29 cellular contexts compared by ENCODE assay signal in the genomic region with DNA sequence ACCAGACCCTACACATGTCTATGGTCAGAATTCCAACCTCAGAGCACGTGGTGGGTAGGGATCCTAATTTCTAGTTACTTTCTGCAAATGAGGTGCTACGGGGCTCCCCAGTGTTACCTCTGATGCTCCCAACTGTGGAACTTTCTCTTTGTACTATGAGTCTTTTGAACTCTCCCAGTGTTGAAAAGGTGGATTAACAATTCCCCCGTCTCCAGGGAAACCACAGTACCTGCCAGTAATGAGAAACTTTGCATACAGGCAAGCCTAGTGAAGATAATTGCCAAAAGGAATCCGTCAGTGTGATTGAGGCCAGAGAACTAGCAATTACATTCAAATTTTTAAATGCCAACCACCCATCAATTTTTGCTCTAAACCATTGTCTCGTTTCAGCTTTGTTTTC.
"Had no signal": no experiment of that assay in that cellular context is flagged by ENCODE, and none has a peak within 500 bp of the region (broad histone marks: within the 10 kb centered on the region; RNA-seq: fewer than 3 reads in every experiment).

No MANE protein-coding gene starts in this region.

- H3K9me3 Mint-ChIP-seq: activated CD8-positive, alpha-beta T cell treated with anti-CD3 and anti-CD28 coated beads for 36 hours; activated naive CD4-positive, alpha-beta T cell treated with anti-CD3 and anti-CD28 coated beads, Interleukin-2, amount 50 U/mL, for 24 hours; activated T-helper 1 cell treated with anti-CD3 and anti-CD28 coated beads, Interleukin-12 subunit alpha, Interleukin-12 subunit beta, Interleukin-2, Interleukin-4 antibody, amounts not matched to agents 30 ng/mL and 10 ng/mL and 1 ng/mL, durations not matched to agents 14 hours and 24 hours and 36 hours; endodermal cell; immature natural killer cell; natural killer cell treated with Interleukin-12 subunit alpha and Interleukin-12 subunit beta and Interleukin-15 and Interleukin-18, amount 100 ng/mL, for 72 hours; stimulated activated effector memory CD8-positive, alpha-beta T cell treated with anti-CD3 and anti-CD28 coated beads, Interleukin-12 subunit alpha, Interleukin-12 subunit beta, amount 100 ng/mL, for 72 hours; stimulated activated naive CD8-positive, alpha-beta T cell treated with anti-CD3 and anti-CD28 coated beads, Interleukin-15, amount 100 ng/mL, for 72 hours; T-helper 2 cell treated with Interferon-gamma antibody and Interleukin-4, amounts not matched to agents 5 μg/mL and 100 μg/mL, for 36 hours had no signal

- ATAC-seq: activated CD8-positive, alpha-beta memory T cell treated with anti-CD3 and anti-CD28 coated beads, Interleukin-2, amount 10 ng/mL, durations not matched to agents 7 days and 5 days; activated CD8-positive, alpha-beta T cell treated with anti-CD3 and anti-CD28 coated beads for 36 hours; body of pancreas; heart right ventricle; natural killer cell treated with Interleukin-12 subunit alpha and Interleukin-12 subunit beta and Interleukin-15 and Interleukin-18, amount 100 ng/mL, for 72 hours; sciatic nerve; stimulated activated effector memory CD8-positive, alpha-beta T cell treated with anti-CD3 and anti-CD28 coated beads, Interleukin-12 subunit alpha, Interleukin-12 subunit beta, amount 100 ng/mL, for 72 hours; stimulated activated naive CD8-positive, alpha-beta T cell treated with anti-CD3 and anti-CD28 coated beads, Interleukin-15, amount 100 ng/mL, for 72 hours had no signal

- H3K36me3 ChIP-seq: cardiac muscle cell had no signal

- H3K4me3 ChIP-seq: body of pancreas, cardiac muscle cell, heart right ventricle, left ventricle myocardium inferior, tibial artery had no signal

- DNase-seq: activated CD4-positive, alpha-beta T cell treated with anti-CD3 and anti-CD28 coated beads, Interleukin-2, amount 10 ng/mL, durations not matched to agents 7 days and 5 days; activated CD4-positive, CD25-positive, alpha-beta regulatory T cell treated with anti-CD3 and anti-CD28 coated beads, Interleukin-2, amount 50 U/mL, for 72 hours; activated CD8-positive, alpha-beta memory T cell treated with anti-CD3 and anti-CD28 coated beads, Interleukin-2, amount 10 ng/mL, durations not matched to agents 7 days and 5 days; activated CD8-positive, alpha-beta T cell treated with anti-CD3 and anti-CD28 coated beads for 36 hours; activated gamma-delta T cell treated with Interleukin-2 at 50 U/mL for 16 hours; activated T-cell treated with anti-CD3 and anti-CD28 coated beads for 4 hours; anterior cingulate cortex; body of pancreas; cortex of kidney; endodermal cell; heart right ventricle; immature natural killer cell; kidney glomerular epithelial cell; left ventricle myocardium inferior; nucleus accumbens; posterior cingulate gyrus; small intestine; stimulated activated CD4-positive, alpha-beta T cell treated with anti-CD3 and anti-CD28 coated beads, Interleukin-2, amount 100 ng/mL, for 24 hours; stimulated activated naive CD8-positive, alpha-beta T cell treated with anti-CD3 and anti-CD28 coated beads, Interleukin-15, amount 100 ng/mL, for 72 hours; tibial artery had no signal

- H3K27me3 Mint-ChIP-seq: activated CD4-positive, alpha-beta T cell treated with anti-CD3 and anti-CD28 coated beads, Interleukin-2, amount 10 ng/mL, durations not matched to agents 7 days and 5 days; activated CD8-positive, alpha-beta memory T cell treated with anti-CD3 and anti-CD28 coated beads, Interleukin-2, amount 10 ng/mL, durations not matched to agents 7 days and 5 days; activated CD8-positive, alpha-beta T cell treated with anti-CD3 and anti-CD28 coated beads for 36 hours; activated naive CD4-positive, alpha-beta T cell treated with anti-CD3 and anti-CD28 coated beads, Interleukin-2, amount 50 U/mL, for 24 hours; natural killer cell treated with Interleukin-12 subunit alpha and Interleukin-12 subunit beta and Interleukin-15 and Interleukin-18, amount 100 ng/mL, for 72 hours; stimulated activated naive CD8-positive, alpha-beta T cell treated with anti-CD3 and anti-CD28 coated beads, Interleukin-15, amount 100 ng/mL, for 72 hours had no signal

- H3K27ac Mint-ChIP-seq: activated CD4-positive, alpha-beta T cell treated with anti-CD3 and anti-CD28 coated beads, Interleukin-2, amount 10 ng/mL, durations not matched to agents 7 days and 5 days; activated CD8-positive, alpha-beta memory T cell treated with anti-CD3 and anti-CD28 coated beads, Interleukin-2, amount 10 ng/mL, durations not matched to agents 7 days and 5 days; activated CD8-positive, alpha-beta T cell treated with anti-CD3 and anti-CD28 coated beads for 36 hours; activated naive CD4-positive, alpha-beta T cell treated with anti-CD3 and anti-CD28 coated beads, Interleukin-2, amount 50 U/mL, for 24 hours; activated T-helper 1 cell treated with anti-CD3 and anti-CD28 coated beads, Interleukin-12 subunit alpha, Interleukin-12 subunit beta, Interleukin-2, Interleukin-4 antibody, amounts not matched to agents 30 ng/mL and 10 ng/mL and 1 ng/mL, durations not matched to agents 14 hours and 24 hours and 36 hours; endodermal cell; immature natural killer cell; mesothelial cell of epicardium; stimulated activated effector memory CD8-positive, alpha-beta T cell treated with anti-CD3 and anti-CD28 coated beads, Interleukin-12 subunit alpha, Interleukin-12 subunit beta, amount 100 ng/mL, for 72 hours; stimulated activated naive CD8-positive, alpha-beta T cell treated with anti-CD3 and anti-CD28 coated beads, Interleukin-15, amount 100 ng/mL, for 72 hours; T-helper 2 cell treated with Interferon-gamma antibody and Interleukin-4, amounts not matched to agents 5 μg/mL and 100 μg/mL, for 36 hours had no signal

- H3K27ac ChIP-seq: body of pancreas, cardiac muscle cell, heart right ventricle, left ventricle myocardium inferior, tibial artery, VCaP had no signal

- H3K9me3 ChIP-seq: body of pancreas, tibial artery had no signal

- H3K4me3 Mint-ChIP-seq: activated CD4-positive, alpha-beta T cell treated with anti-CD3 and anti-CD28 coated beads, Interleukin-2, amount 10 ng/mL, durations not matched to agents 7 days and 5 days; activated CD8-positive, alpha-beta memory T cell treated with anti-CD3 and anti-CD28 coated beads, Interleukin-2, amount 10 ng/mL, durations not matched to agents 7 days and 5 days; activated CD8-positive, alpha-beta T cell treated with anti-CD3 and anti-CD28 coated beads for 36 hours; activated naive CD4-positive, alpha-beta T cell treated with anti-CD3 and anti-CD28 coated beads, Interleukin-2, amount 50 U/mL, for 24 hours; activated T-helper 1 cell treated with anti-CD3 and anti-CD28 coated beads, Interleukin-12 subunit alpha, Interleukin-12 subunit beta, Interleukin-2, Interleukin-4 antibody, amounts not matched to agents 30 ng/mL and 10 ng/mL and 1 ng/mL, durations not matched to agents 14 hours and 24 hours and 36 hours; endodermal cell; immature natural killer cell; mesothelial cell of epicardium; natural killer cell treated with Interleukin-12 subunit alpha and Interleukin-12 subunit beta and Interleukin-15 and Interleukin-18, amount 100 ng/mL, for 72 hours; stimulated activated effector memory CD8-positive, alpha-beta T cell treated with anti-CD3 and anti-CD28 coated beads, Interleukin-12 subunit alpha, Interleukin-12 subunit beta, amount 100 ng/mL, for 72 hours; stimulated activated naive CD8-positive, alpha-beta T cell treated with anti-CD3 and anti-CD28 coated beads, Interleukin-15, amount 100 ng/mL, for 72 hours; T-helper 2 cell treated with Interferon-gamma antibody and Interleukin-4, amounts not matched to agents 5 μg/mL and 100 μg/mL, for 36 hours had no signal

- H3K27me3 ChIP-seq: body of pancreas, cardiac muscle cell, heart right ventricle, tibial artery had no signal
